18 cellular contexts compared by ENCODE assay signal in genomic region chr22:26534166-26534855, GRCh38. TPM values are rescaled to one million over a fixed set of nuclear protein-coding genes. Genes with fewer than 3 reads are reported as not detected.
A peak's percentile ranks its signal among the peaks of the same experiment; 100 is the strongest.
DNase-seq lines count a peak whose midpoint lies in the region; ATAC-seq and TF ChIP-seq lines count a peak whose summit lies in the region.
"Had no signal": no experiment of that assay in that cellular context is flagged by ENCODE, and none has a peak within 500 bp of the region (broad histone marks: within the 10 kb centered on the region; RNA-seq: fewer than 3 reads in every experiment).

No MANE protein-coding gene starts in this region.

- peaks cover 16 to 62% (median 56%) of the 10 kb centered on the region in 4 donors for H3K36me3 ChIP-seq in stomach
- peaks cover 31% of the 10 kb centered on the region for H3K36me3 ChIP-seq in CD4-positive, alpha-beta memory T cell (ENCODE audit: insufficient read depth, low read length)

- TF ChIP-seq POLR2A in stomach (IDR thresholded peaks at IDR 0.05), result no peak

- peak overlapping the region; percentile 67 for H3K27ac ChIP-seq in RWPE1
- H3K27ac ChIP-seq in foreskin keratinocyte, result peak overlapping the region; percentile 23
- H3K27ac ChIP-seq in stomach, result peak overlapping the region in 1 of 5 donors; percentile 31
- no peak overlapping the region for H3K27ac ChIP-seq in CD4-positive, alpha-beta memory T cell (ENCODE audit: low read depth, low read length)
- H3K27ac ChIP-seq: tibial artery had no signal

- no peaks in the 10 kb centered on the region for H3K27me3 Mint-ChIP-seq in activated CD8-positive, alpha-beta T cell treated with anti-CD3 and anti-CD28 coated beads for 36 hours
- H3K27me3 Mint-ChIP-seq in activated CD8-positive, alpha-beta T cell treated with anti-CD3 and anti-CD28 coated beads, Interleukin-2, amount 10 ng/mL, durations not matched to agents 7 days and 5 days (ENCODE audit: low read depth), result no peaks in the 10 kb centered on the region
- no peaks in the 10 kb centered on the region for H3K27me3 Mint-ChIP-seq in stimulated activated memory B cell treated with anti-CD40 and anti-IgM and Interleukin-4, amounts not matched to agents 10 μg/mL and 1 μg/mL and 100 μg/mL, for 72 hours
- H3K27me3 Mint-ChIP-seq in CD4-positive, alpha-beta memory T cell, result no peaks in the 10 kb centered on the region
- H3K27me3 Mint-ChIP-seq: CD8-positive, alpha-beta memory T cell; naive thymus-derived CD4-positive, alpha-beta T cell had no signal

- POLR2A ChIA-PET in activated CD8-positive, alpha-beta T cell treated with anti-CD3 and anti-CD28 coated beads for 36 hours (lab: Charles Lee), result interaction anchor here (0.7 to 1.4 kb wide), 4 partner anchors 13 to 881 kb away, joined by 3 to 4 read pairs (median 3); no protein-coding TSS in a partner anchor
- POLR2A ChIA-PET in activated CD8-positive, alpha-beta T cell treated with anti-CD3 and anti-CD28 coated beads, Interleukin-2, amount 10 ng/mL, durations not matched to agents 7 days and 5 days (lab: Charles Lee), result interaction anchor here (1.1 kb wide), 1 partner anchor 22 kb away, joined by 3 read pairs; the partner anchor contains the start of gene TFIP11
- POLR2A ChIA-PET in RWPE1 (lab: Yijun Ruan, JAX; ENCODE audit: low non-redundant PET), result no interaction called here
- POLR2A ChIA-PET in CD4-positive, alpha-beta memory T cell (lab: Charles Lee; ENCODE audit: partially characterized antibody), result interaction anchor here (1.0 kb wide), 1 partner anchor 137 kb away, joined by 3 read pairs; no protein-coding TSS in a partner anchor

- WGBS in stomach, 5 donors, result 70 to 84% (median 75%) methylated on average over 7 of the region's 7 CpGs

- H3K27me3 ChIP-seq in foreskin keratinocyte (no peaks in the 10 kb centered on the region), stomach (no peaks in the 10 kb centered on the region)
- H3K27me3 ChIP-seq in CD4-positive, alpha-beta memory T cell (ENCODE audit: insufficient read depth, low read length), result no peaks in the 10 kb centered on the region
- H3K27me3 ChIP-seq: left lung, tibial artery had no signal

- peak overlapping the region; percentile 8 for H3K27ac Mint-ChIP-seq in activated CD8-positive, alpha-beta T cell treated with anti-CD3 and anti-CD28 coated beads for 36 hours
- H3K27ac Mint-ChIP-seq in activated CD8-positive, alpha-beta T cell treated with anti-CD3 and anti-CD28 coated beads, Interleukin-2, amount 10 ng/mL, durations not matched to agents 7 days and 5 days, result no peak overlapping the region
- peak overlapping the region; percentile 98 for H3K27ac Mint-ChIP-seq in stimulated activated memory B cell treated with anti-CD40 and anti-IgM and Interleukin-4, amounts not matched to agents 10 μg/mL and 1 μg/mL and 100 μg/mL, for 72 hours
- H3K27ac Mint-ChIP-seq in CD4-positive, alpha-beta memory T cell, result peak overlapping the region in 3 of 7 donors; percentile 43 to 78 (median 47)

- H3K4me3 Mint-ChIP-seq in activated CD8-positive, alpha-beta T cell treated with anti-CD3 and anti-CD28 coated beads for 36 hours, result no peak overlapping the region
- H3K4me3 Mint-ChIP-seq in activated CD8-positive, alpha-beta T cell treated with anti-CD3 and anti-CD28 coated beads, Interleukin-2, amount 10 ng/mL, durations not matched to agents 7 days and 5 days, result no peak overlapping the region
- H3K4me3 Mint-ChIP-seq in stimulated activated memory B cell treated with anti-CD40 and anti-IgM and Interleukin-4, amounts not matched to agents 10 μg/mL and 1 μg/mL and 100 μg/mL, for 72 hours, result no peak overlapping the region
- H3K4me3 Mint-ChIP-seq in CD4-positive, alpha-beta memory T cell, result no peak overlapping the region
- H3K4me3 Mint-ChIP-seq: CD8-positive, alpha-beta memory T cell had no signal

- no peak overlapping the region for H3K4me3 ChIP-seq in stomach
- H3K4me3 ChIP-seq in CD4-positive, alpha-beta memory T cell (ENCODE audit: low read length in 2 of 2), result no peak overlapping the region
- H3K4me3 ChIP-seq: left lung, tibial artery had no signal

- TF ChIP-seq EP300 in stomach (IDR thresholded peaks at IDR 0.05), result no peak

- peaks cover 43% of the 10 kb centered on the region for H3K4me1 Mint-ChIP-seq in activated CD8-positive, alpha-beta T cell treated with anti-CD3 and anti-CD28 coated beads for 36 hours (ENCODE audit: low read depth)
- H3K4me1 Mint-ChIP-seq in activated CD8-positive, alpha-beta T cell treated with anti-CD3 and anti-CD28 coated beads, Interleukin-2, amount 10 ng/mL, durations not matched to agents 7 days and 5 days (ENCODE audit: low read depth), result no peaks in the 10 kb centered on the region
- H3K4me1 Mint-ChIP-seq in stimulated activated memory B cell treated with anti-CD40 and anti-IgM and Interleukin-4, amounts not matched to agents 10 μg/mL and 1 μg/mL and 100 μg/mL, for 72 hours, result peaks cover 40% of the 10 kb centered on the region
- H3K4me1 Mint-ChIP-seq in CD4-positive, alpha-beta memory T cell, result peaks cover 4 to 6% (median 5%) of the 10 kb centered on the region in 4 donors

- CTCF ChIA-PET in activated CD8-positive, alpha-beta T cell treated with anti-CD3 and anti-CD28 coated beads for 36 hours (lab: Charles Lee), result interaction anchor here (1.4 to 1.7 kb wide), 2 partner anchors 16 to 145 kb away, joined by 3 to 4 read pairs; no protein-coding TSS in a partner anchor
- CTCF ChIA-PET in activated CD8-positive, alpha-beta T cell treated with anti-CD3 and anti-CD28 coated beads, Interleukin-2, amount 10 ng/mL, durations not matched to agents 7 days and 5 days (lab: Charles Lee), result interaction anchor here (1.3 to 1.5 kb wide), 3 partner anchors 30 to 170 kb away, joined by 3 to 7 read pairs (median 4); no protein-coding TSS in a partner anchor
- CTCF ChIA-PET in RWPE1 (lab: Yijun Ruan, JAX), result no interaction called here
- CTCF ChIA-PET in CD4-positive, alpha-beta memory T cell (lab: Charles Lee; ENCODE audit: partially characterized antibody), result interaction anchor here (1.0 to 1.6 kb wide), 3 partner anchors 20 to 132 kb away, joined by 3 to 6 read pairs (median 3); no protein-coding TSS in a partner anchor

- H3K9me3 Mint-ChIP-seq in activated CD8-positive, alpha-beta T cell treated with anti-CD3 and anti-CD28 coated beads for 36 hours, result no peaks in the 10 kb centered on the region
- H3K9me3 Mint-ChIP-seq in activated CD8-positive, alpha-beta T cell treated with anti-CD3 and anti-CD28 coated beads, Interleukin-2, amount 10 ng/mL, durations not matched to agents 7 days and 5 days (ENCODE audit: insufficient read depth), result no peaks in the 10 kb centered on the region
- H3K9me3 Mint-ChIP-seq in stimulated activated memory B cell treated with anti-CD40 and anti-IgM and Interleukin-4, amounts not matched to agents 10 μg/mL and 1 μg/mL and 100 μg/mL, for 72 hours, result no peaks in the 10 kb centered on the region
- no peaks in the 10 kb centered on the region for H3K9me3 Mint-ChIP-seq in CD4-positive, alpha-beta memory T cell
- H3K9me3 Mint-ChIP-seq: CD8-positive, alpha-beta memory T cell; naive thymus-derived CD4-positive, alpha-beta T cell had no signal

- no peak for ATAC-seq in activated CD8-positive, alpha-beta T cell treated with anti-CD3 and anti-CD28 coated beads for 36 hours
- ATAC-seq in activated CD8-positive, alpha-beta T cell treated with anti-CD3 and anti-CD28 coated beads, Interleukin-2, amount 10 ng/mL, durations not matched to agents 7 days and 5 days, result no peak
- ATAC-seq in foreskin keratinocyte, result peak; percentile 55
- no peak for ATAC-seq in stimulated activated memory B cell treated with anti-CD40 and anti-IgM and Interleukin-4, amounts not matched to agents 10 μg/mL and 1 μg/mL and 100 μg/mL, for 72 hours
- ATAC-seq: left lung; naive thymus-derived CD4-positive, alpha-beta T cell had no signal

- peaks cover 6% of the 10 kb centered on the region for H3K4me1 ChIP-seq in foreskin keratinocyte
- no peaks in the 10 kb centered on the region for H3K4me1 ChIP-seq in stomach
- no peaks in the 10 kb centered on the region for H3K4me1 ChIP-seq in CD4-positive, alpha-beta memory T cell (ENCODE audit: insufficient read depth, low read length)

- DNase-seq in activated CD8-positive, alpha-beta T cell treated with anti-CD3 and anti-CD28 coated beads for 36 hours, result no peak
- DNase-seq in activated CD8-positive, alpha-beta T cell treated with anti-CD3 and anti-CD28 coated beads, Interleukin-2, amount 10 ng/mL, durations not matched to agents 7 days and 5 days, result no peak
- DNase-seq in RWPE1 (ENCODE audit: low spot score) (peak; percentile 29), foreskin keratinocyte (peak; percentile 34 to 64), stomach (no peak), DMS79 (lab: John Stamatoyannopoulos, UW) (no peak)
- no peak for DNase-seq in CD4-positive, alpha-beta memory T cell
- DNase-seq: activated CD8-positive, alpha-beta memory T cell treated with anti-CD3 and anti-CD28 coated beads for 24 hours; activated effector memory CD4-positive, alpha-beta T cell treated with anti-CD3 and anti-CD28 coated beads, Interleukin-2, amount 50 U/mL, for 16 hours; CD8-positive, alpha-beta memory T cell; EL; left lung; naive thymus-derived CD4-positive, alpha-beta T cell; NCI-H1436 treated with DMSO at 0.1 percent for 48 hours; NCI-H446; stimulated activated CD4-positive, alpha-beta T cell treated with anti-CD3 and anti-CD28 coated beads, Interleukin-1b, Interleukin-23, amount 100 ng/mL, for 48 hours; tibial artery had no signal

- no peaks in the 10 kb centered on the region for H3K9me3 ChIP-seq in stomach
- H3K9me3 ChIP-seq in CD4-positive, alpha-beta memory T cell (ENCODE audit: control insufficient read depth in 1 of 2, low read length in 2 of 2), result no peaks in the 10 kb centered on the region
- H3K9me3 ChIP-seq: left lung, tibial artery had no signal

- H3K36me3 Mint-ChIP-seq in activated CD8-positive, alpha-beta T cell treated with anti-CD3 and anti-CD28 coated beads for 36 hours (ENCODE audit: low read depth), result peaks cover 50% of the 10 kb centered on the region
- H3K36me3 Mint-ChIP-seq in activated CD8-positive, alpha-beta T cell treated with anti-CD3 and anti-CD28 coated beads, Interleukin-2, amount 10 ng/mL, durations not matched to agents 7 days and 5 days (ENCODE audit: low read depth), result peaks cover 66% of the 10 kb centered on the region
- H3K36me3 Mint-ChIP-seq in stimulated activated memory B cell treated with anti-CD40 and anti-IgM and Interleukin-4, amounts not matched to agents 10 μg/mL and 1 μg/mL and 100 μg/mL, for 72 hours, result peaks cover 21% of the 10 kb centered on the region
- H3K36me3 Mint-ChIP-seq in CD4-positive, alpha-beta memory T cell, result peaks cover 26 to 64% of the 10 kb centered on the region in 2 donors

- TF ChIP-seq CTCF in activated CD8-positive, alpha-beta T cell treated with anti-CD3 and anti-CD28 coated beads for 36 hours (IDR thresholded peaks at IDR 0.05), result no peak
- TF ChIP-seq CTCF in RWPE1 (conservative IDR thresholded peaks at IDR 0.05; ENCODE audit: low read depth) (no peak), foreskin keratinocyte (conservative IDR thresholded peaks at IDR 0.05) (no peak), stomach (IDR thresholded peaks at IDR 0.05) (no peak)

- intact Hi-C loops in activated CD8-positive, alpha-beta T cell treated with anti-CD3 and anti-CD28 coated beads for 36 hours (cut with micrococcal nuclease), result no loop called here
- intact Hi-C loops in stomach (cut with DNase I; ENCODE audit: low total_unique reads), result no loop called here
- intact Hi-C loops in CD4-positive, alpha-beta memory T cell (cut with micrococcal nuclease), result no loop called here

RNA-seq across cellular contexts. Expression of gene TFIP11, which starts 22.0 kb away (rescaled TPM):
- 10 to 100 TPM; 37.4 to 37.8 TPM for total RNA-seq in activated CD8-positive, alpha-beta T cell treated with anti-CD3 and anti-CD28 coated beads for 36 hours
- total RNA-seq in activated CD8-positive, alpha-beta T cell treated with anti-CD3 and anti-CD28 coated beads, Interleukin-2, amount 10 ng/mL, durations not matched to agents 7 days and 5 days, result 10 to 100 TPM; 56.2 to 57.7 TPM
- total RNA-seq in foreskin keratinocyte (27.4 and 28.2 TPM in 2 replicates), stomach (10 to 100 TPM; 11.6 to 48.7 (median 22.8) TPM)
- polyA plus RNA-seq in foreskin keratinocyte (25.3 and 25.7 TPM in 2 replicates), stomach (10 to 100 TPM; 11.6 to 24.7 (median 15.1) TPM)
- total RNA-seq in CD4-positive, alpha-beta memory T cell, result 10 to 100 TPM; 72.7 to 74.5 TPM
- polyA plus RNA-seq in CD4-positive, alpha-beta memory T cell, result 10 to 100 TPM; 22.2 to 45.4 TPM

RNA-seq across cellular contexts. Expression of gene SRRD, which starts 50.6 kb away (rescaled TPM):
- 10 to 100 TPM; 24.8 to 26.3 TPM for total RNA-seq in activated CD8-positive, alpha-beta T cell treated with anti-CD3 and anti-CD28 coated beads for 36 hours
- 10 to 100 TPM; 21.6 to 22.6 TPM for total RNA-seq in activated CD8-positive, alpha-beta T cell treated with anti-CD3 and anti-CD28 coated beads, Interleukin-2, amount 10 ng/mL, durations not matched to agents 7 days and 5 days
- 27.1 and 32.5 TPM in 2 replicates for total RNA-seq in foreskin keratinocyte
- polyA plus RNA-seq in foreskin keratinocyte, result 36.0 and 41.8 TPM in 2 replicates
- total RNA-seq in stomach, result 10 to 100 TPM in 3 of 5 donors, 1 to 10 TPM in 2; 4.0 to 64.2 (median 10.8) TPM
- polyA plus RNA-seq in stomach, result 10 to 100 TPM in 1 of 3 donors, 1 to 10 TPM in 2; 6.8 to 16.2 (median 9.2) TPM
- 10 to 100 TPM; 19.5 to 20.7 TPM for total RNA-seq in CD4-positive, alpha-beta memory T cell
- 10 to 100 TPM; 17.6 to 28.9 TPM for polyA plus RNA-seq in CD4-positive, alpha-beta memory T cell

RNA-seq across cellular contexts. Expression of gene HPS4, which starts 50.7 kb away (rescaled TPM):
- 10 to 100 TPM; 51.8 to 53.5 TPM for total RNA-seq in activated CD8-positive, alpha-beta T cell treated with anti-CD3 and anti-CD28 coated beads for 36 hours
- 10 to 100 TPM; 32.2 to 34.6 TPM for total RNA-seq in activated CD8-positive, alpha-beta T cell treated with anti-CD3 and anti-CD28 coated beads, Interleukin-2, amount 10 ng/mL, durations not matched to agents 7 days and 5 days
- total RNA-seq in foreskin keratinocyte (31.3 and 33.7 TPM in 2 replicates), stomach (10 to 100 TPM; 12.3 to 46.1 (median 42.7) TPM)
- polyA plus RNA-seq in foreskin keratinocyte (13.1 and 14.7 TPM in 2 replicates), stomach (10 to 100 TPM; 10.3 to 15.1 (median 13.4) TPM)
- total RNA-seq in CD4-positive, alpha-beta memory T cell, result 10 to 100 TPM; 54.0 to 59.7 TPM
- polyA plus RNA-seq in CD4-positive, alpha-beta memory T cell, result 10 to 100 TPM in 1 of 2 donors, 1 to 10 TPM in 1; 7.9 to 19.7 TPM

RNA-seq across cellular contexts. Expression of gene TPST2, which starts 55.6 kb away (rescaled TPM):
- 10 to 100 TPM; 30.7 to 33.6 TPM for total RNA-seq in activated CD8-positive, alpha-beta T cell treated with anti-CD3 and anti-CD28 coated beads for 36 hours
- 10 to 100 TPM; 62.8 to 68.9 TPM for total RNA-seq in activated CD8-positive, alpha-beta T cell treated with anti-CD3 and anti-CD28 coated beads, Interleukin-2, amount 10 ng/mL, durations not matched to agents 7 days and 5 days
- total RNA-seq in foreskin keratinocyte (20.7 and 25.1 TPM in 2 replicates), stomach (10 to 100 TPM in 4 of 5 donors, 1 to 10 TPM in 1; 9.7 to 88.3 (median 13.8) TPM)
- polyA plus RNA-seq in foreskin keratinocyte (19.4 and 21.3 TPM in 2 replicates), stomach (1 to 10 TPM; 5.3 to 7.1 (median 6.6) TPM)
- 10 to 100 TPM; 23.9 to 27.9 TPM for total RNA-seq in CD4-positive, alpha-beta memory T cell
- polyA plus RNA-seq in CD4-positive, alpha-beta memory T cell, result 10 to 100 TPM; 46.6 to 47.8 TPM

Comparison
In these comparisons a context has a peak if more than half of its experiments do, and no peak if none do; other contexts are left out.
1. DNase-seq: peak in RWPE1 (single experiment) and foreskin keratinocyte (2 of 2); none in activated CD8-positive, alpha-beta T cell treated with anti-CD3 and anti-CD28 coated beads for 36 hours (single experiment), activated CD8-positive, alpha-beta T cell treated with anti-CD3 and anti-CD28 coated beads, Interleukin-2, amount 10 ng/mL, durations not matched to agents 7 days and 5 days (single experiment), stomach (single experiment), DMS79 (single experiment) and CD4-positive, alpha-beta memory T cell (0 of 5).